In genomic region chr19:13951799-13952153, GRCh38 we compare ENCODE assay signal across 1 cellular context.
TF ChIP-seq lines count a peak whose summit lies in the region.

No MANE protein-coding gene starts in this region.

TF ChIP-seq in GM23338, 12 proteins besides CTCF, POLR2A, EP300 and RAD21 (continued from another document):
- no peak for TF ChIP-seq ETS1 (IDR thresholded peaks at IDR 0.05)
- TF ChIP-seq CREB1 (CRISPR knock-in tag; IDR thresholded peaks at IDR 0.05; ENCODE audit: low read depth), result no peak
- no peak for TF ChIP-seq EZH2phosphoT487 (IDR thresholded peaks at IDR 0.05; ENCODE audit: unreplicated experiment)
- TF ChIP-seq, protein P1, sequence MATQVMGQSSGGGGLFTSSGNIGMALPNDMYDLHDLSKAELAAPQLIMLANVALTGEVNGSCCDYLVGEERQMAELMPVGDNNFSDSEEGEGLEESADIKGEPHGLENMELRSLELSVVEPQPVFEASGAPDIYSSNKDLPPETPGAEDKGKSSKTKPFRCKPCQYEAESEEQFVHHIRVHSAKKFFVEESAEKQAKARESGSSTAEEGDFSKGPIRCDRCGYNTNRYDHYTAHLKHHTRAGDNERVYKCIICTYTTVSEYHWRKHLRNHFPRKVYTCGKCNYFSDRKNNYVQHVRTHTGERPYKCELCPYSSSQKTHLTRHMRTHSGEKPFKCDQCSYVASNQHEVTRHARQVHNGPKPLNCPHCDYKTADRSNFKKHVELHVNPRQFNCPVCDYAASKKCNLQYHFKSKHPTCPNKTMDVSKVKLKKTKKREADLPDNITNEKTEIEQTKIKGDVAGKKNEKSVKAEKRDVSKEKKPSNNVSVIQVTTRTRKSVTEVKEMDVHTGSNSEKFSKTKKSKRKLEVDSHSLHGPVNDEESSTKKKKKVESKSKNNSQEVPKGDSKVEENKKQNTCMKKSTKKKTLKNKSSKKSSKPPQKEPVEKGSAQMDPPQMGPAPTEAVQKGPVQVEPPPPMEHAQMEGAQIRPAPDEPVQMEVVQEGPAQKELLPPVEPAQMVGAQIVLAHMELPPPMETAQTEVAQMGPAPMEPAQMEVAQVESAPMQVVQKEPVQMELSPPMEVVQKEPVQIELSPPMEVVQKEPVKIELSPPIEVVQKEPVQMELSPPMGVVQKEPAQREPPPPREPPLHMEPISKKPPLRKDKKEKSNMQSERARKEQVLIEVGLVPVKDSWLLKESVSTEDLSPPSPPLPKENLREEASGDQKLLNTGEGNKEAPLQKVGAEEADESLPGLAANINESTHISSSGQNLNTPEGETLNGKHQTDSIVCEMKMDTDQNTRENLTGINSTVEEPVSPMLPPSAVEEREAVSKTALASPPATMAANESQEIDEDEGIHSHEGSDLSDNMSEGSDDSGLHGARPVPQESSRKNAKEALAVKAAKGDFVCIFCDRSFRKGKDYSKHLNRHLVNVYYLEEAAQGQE (IDR thresholded peaks at IDR 0.05; ENCODE audit: unreplicated experiment), result no peak
- no peak for TF ChIP-seq NANOG (IDR thresholded peaks at IDR 0.05; ENCODE audit: borderline replicate concordance)
- no peak for TF ChIP-seq ZNF114 (CRISPR knock-in tag; IDR thresholded peaks at IDR 0.05)
- TF ChIP-seq POLR2AphosphoS5 (IDR thresholded peaks at IDR 0.05; ENCODE audit: low read depth), result no peak
- no peak for TF ChIP-seq ZNF331 (CRISPR knock-in tag; IDR thresholded peaks at IDR 0.05; ENCODE audit: low read depth)
- no peak for TF ChIP-seq STAT1 (IDR thresholded peaks at IDR 0.05; ENCODE audit: unreplicated experiment)
- TF ChIP-seq EZH2 (IDR thresholded peaks at IDR 0.05; ENCODE audit: low read depth, unreplicated experiment), result no peak
